In the genomic region with DNA sequence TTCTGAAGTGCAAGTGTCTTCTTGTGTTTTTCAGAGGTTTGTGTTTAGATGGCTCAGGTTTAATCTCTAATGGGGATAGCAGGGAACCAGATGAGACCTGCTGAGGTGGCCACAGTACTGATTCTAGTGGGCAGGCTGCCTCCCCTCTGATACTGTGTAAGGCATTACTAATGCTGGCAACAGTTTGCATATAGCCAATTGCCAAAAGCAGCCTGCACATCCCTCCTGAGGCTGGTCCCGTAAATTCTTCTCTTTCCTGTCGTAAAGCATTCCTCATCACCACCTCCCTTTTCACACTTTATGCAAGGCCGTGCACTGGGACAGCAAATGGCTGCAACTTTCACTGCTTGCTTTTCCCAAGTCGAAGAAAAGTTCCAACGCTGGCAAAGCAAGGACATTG, we compare ENCODE assay signal across 13 cellular contexts.
DNase-seq lines count a peak whose midpoint lies in the region; ATAC-seq and TF ChIP-seq lines count a peak whose summit lies in the region.
"Had no signal": no experiment of that assay in that cellular context is flagged by ENCODE, and none has a peak within 500 bp of the region (broad histone marks: within the 10 kb centered on the region; RNA-seq: fewer than 3 reads in every experiment).

No MANE protein-coding gene starts in this region.

- POLR2A ChIA-PET in activated CD4-positive, alpha-beta T cell treated with anti-CD3 and anti-CD28 coated beads for 36 hours (lab: Charles Lee), result no interaction called here
- POLR2A ChIA-PET in activated CD4-positive, alpha-beta T cell treated with anti-CD3 and anti-CD28 coated beads, Interleukin-2, amount 10 ng/mL, durations not matched to agents 7 days and 5 days (lab: Charles Lee), result no interaction called here

- peaks cover 20 to 82% (median 47%) of the 10 kb centered on the region in 6 donors for H3K4me1 ChIP-seq in spleen
- H3K4me1 ChIP-seq: HAP-1, SJCRH30 had no signal

- no peak for ATAC-seq in activated CD4-positive, alpha-beta T cell treated with anti-CD3 and anti-CD28 coated beads for 36 hours
- ATAC-seq in left ventricle myocardium superior, result peak; percentile 63
- no peak for ATAC-seq in activated CD4-positive, CD25-positive, alpha-beta regulatory T cell treated with anti-CD3 and anti-CD28 coated beads, Interleukin-2, amount 50 U/mL, for 24 hours

- TF ChIP-seq CTCF in spleen (IDR thresholded peaks at IDR 0.05 in 8 of 11, conservative IDR thresholded peaks at IDR 0.05 in 3 of 11), result no peak

- intact Hi-C loops in activated CD4-positive, alpha-beta T cell treated with anti-CD3 and anti-CD28 coated beads for 36 hours (cut with DNase I, micrococcal nuclease), result no loop called here
- intact Hi-C loops in left ventricle myocardium superior (cut with micrococcal nuclease) (loop anchor here (5.0 kb wide), 1 partner anchor 40 kb away; no protein-coding TSS in a partner anchor), spleen (cut with DNase I; ENCODE audit: low total_unique reads) (no loop called here)

- CTCF ChIA-PET in activated CD4-positive, alpha-beta T cell treated with anti-CD3 and anti-CD28 coated beads for 36 hours (lab: Charles Lee), result interaction anchor here (0.8 to 1.7 kb wide), 2 partner anchors 21 to 42 kb away, joined by 4 to 5 read pairs; no protein-coding TSS in a partner anchor
- CTCF ChIA-PET in activated CD4-positive, alpha-beta T cell treated with anti-CD3 and anti-CD28 coated beads, Interleukin-2, amount 10 ng/mL, durations not matched to agents 7 days and 5 days (lab: Charles Lee), result interaction anchor here (1.7 kb wide), 1 partner anchor 11 kb away, joined by 4 read pairs; no protein-coding TSS in a partner anchor

- H3K27ac ChIP-seq in spleen, result peak overlapping the region; percentile 17 to 71 (median 46)
- H3K27ac ChIP-seq: SJCRH30, upper lobe of right lung had no signal

- H3K36me3 Mint-ChIP-seq in activated CD4-positive, alpha-beta T cell treated with anti-CD3 and anti-CD28 coated beads for 36 hours (ENCODE audit: low read depth), result peaks cover 37% of the 10 kb centered on the region
- peaks cover 66% of the 10 kb centered on the region for H3K36me3 Mint-ChIP-seq in activated CD4-positive, alpha-beta T cell treated with anti-CD3 and anti-CD28 coated beads, Interleukin-2, amount 10 ng/mL, durations not matched to agents 7 days and 5 days (ENCODE audit: low read depth)
- H3K36me3 Mint-ChIP-seq in activated naive CD8-positive, alpha-beta T cell treated with anti-CD3 and anti-CD28 coated beads for 36 hours, result peaks cover 68% of the 10 kb centered on the region

- WGBS in spleen, 5 donors, result 73 to 95% (median 78%) methylated on average over 5 of the region's 5 CpGs

- DNase-seq in activated CD4-positive, alpha-beta T cell treated with anti-CD3 and anti-CD28 coated beads for 36 hours, result no peak
- no peak for DNase-seq in activated CD4-positive, alpha-beta T cell treated with anti-CD3 and anti-CD28 coated beads, Interleukin-2, amount 10 ng/mL, durations not matched to agents 7 days and 5 days
- no peak for DNase-seq in activated naive CD8-positive, alpha-beta T cell treated with anti-CD3 and anti-CD28 coated beads for 36 hours
- DNase-seq in left ventricle myocardium superior, result no peak
- DNase-seq in spleen, result no peak
- DNase-seq in OCI-M1 (lab: John Stamatoyannopoulos, UW), result no peak
- DNase-seq in stimulated activated CD4-positive, alpha-beta T cell treated with anti-CD3 and anti-CD28 coated beads, Interleukin-2, amount 100 ng/mL, for 48 hours, result no peak
- DNase-seq: NCI-H446 treated with DMSO at 0.1 percent for 48 hours, nucleus accumbens, SJCRH30, upper lobe of right lung had no signal

- H3K4me3 Mint-ChIP-seq in activated CD4-positive, alpha-beta T cell treated with anti-CD3 and anti-CD28 coated beads for 36 hours, result no peak overlapping the region
- H3K4me3 Mint-ChIP-seq in activated CD4-positive, alpha-beta T cell treated with anti-CD3 and anti-CD28 coated beads, Interleukin-2, amount 10 ng/mL, durations not matched to agents 7 days and 5 days, result no peak overlapping the region
- no peak overlapping the region for H3K4me3 Mint-ChIP-seq in activated naive CD8-positive, alpha-beta T cell treated with anti-CD3 and anti-CD28 coated beads for 36 hours

- no peak overlapping the region for H3K4me3 ChIP-seq in spleen
- H3K4me3 ChIP-seq: HAP-1, SJCRH30, upper lobe of right lung had no signal

- TF ChIP-seq POLR2A in spleen (IDR thresholded peaks at IDR 0.05), result no peak

- peak overlapping the region; percentile 58 for H3K27ac Mint-ChIP-seq in activated CD4-positive, alpha-beta T cell treated with anti-CD3 and anti-CD28 coated beads for 36 hours
- H3K27ac Mint-ChIP-seq in activated CD4-positive, alpha-beta T cell treated with anti-CD3 and anti-CD28 coated beads, Interleukin-2, amount 10 ng/mL, durations not matched to agents 7 days and 5 days, result no peak overlapping the region
- H3K27ac Mint-ChIP-seq in activated naive CD8-positive, alpha-beta T cell treated with anti-CD3 and anti-CD28 coated beads for 36 hours, result peak overlapping the region; percentile 73

- H3K27me3 ChIP-seq in spleen (replicated peaks in 1 of 7), result no peaks in the 10 kb centered on the region
- H3K27me3 ChIP-seq: SJCRH30, upper lobe of right lung had no signal

- no peaks in the 10 kb centered on the region for H3K9me3 Mint-ChIP-seq in activated CD4-positive, alpha-beta T cell treated with anti-CD3 and anti-CD28 coated beads for 36 hours (ENCODE audit: low read depth)
- H3K9me3 Mint-ChIP-seq in activated CD4-positive, alpha-beta T cell treated with anti-CD3 and anti-CD28 coated beads, Interleukin-2, amount 10 ng/mL, durations not matched to agents 7 days and 5 days, result no peaks in the 10 kb centered on the region
- H3K9me3 Mint-ChIP-seq in activated naive CD8-positive, alpha-beta T cell treated with anti-CD3 and anti-CD28 coated beads for 36 hours, result no peaks in the 10 kb centered on the region

- H3K9me3 ChIP-seq in spleen, result no peaks in the 10 kb centered on the region
- H3K9me3 ChIP-seq: HAP-1, SJCRH30, upper lobe of right lung had no signal

- peaks cover 0 to 9% (median 0%) of the 10 kb centered on the region in 6 donors for H3K36me3 ChIP-seq in spleen
- H3K36me3 ChIP-seq: HAP-1, SJCRH30, upper lobe of right lung had no signal

- H3K4me1 Mint-ChIP-seq in activated CD4-positive, alpha-beta T cell treated with anti-CD3 and anti-CD28 coated beads for 36 hours, result peaks cover 84% of the 10 kb centered on the region
- H3K4me1 Mint-ChIP-seq in activated CD4-positive, alpha-beta T cell treated with anti-CD3 and anti-CD28 coated beads, Interleukin-2, amount 10 ng/mL, durations not matched to agents 7 days and 5 days, result peaks cover 58% of the 10 kb centered on the region
- H3K4me1 Mint-ChIP-seq in activated naive CD8-positive, alpha-beta T cell treated with anti-CD3 and anti-CD28 coated beads for 36 hours, result peaks cover 76% of the 10 kb centered on the region

- no peaks in the 10 kb centered on the region for H3K27me3 Mint-ChIP-seq in activated CD4-positive, alpha-beta T cell treated with anti-CD3 and anti-CD28 coated beads for 36 hours
- H3K27me3 Mint-ChIP-seq in activated CD4-positive, alpha-beta T cell treated with anti-CD3 and anti-CD28 coated beads, Interleukin-2, amount 10 ng/mL, durations not matched to agents 7 days and 5 days, result no peaks in the 10 kb centered on the region
- no peaks in the 10 kb centered on the region for H3K27me3 Mint-ChIP-seq in activated naive CD8-positive, alpha-beta T cell treated with anti-CD3 and anti-CD28 coated beads for 36 hours
